ENCODE assay signal across 1 cellular context in the genomic region with DNA sequence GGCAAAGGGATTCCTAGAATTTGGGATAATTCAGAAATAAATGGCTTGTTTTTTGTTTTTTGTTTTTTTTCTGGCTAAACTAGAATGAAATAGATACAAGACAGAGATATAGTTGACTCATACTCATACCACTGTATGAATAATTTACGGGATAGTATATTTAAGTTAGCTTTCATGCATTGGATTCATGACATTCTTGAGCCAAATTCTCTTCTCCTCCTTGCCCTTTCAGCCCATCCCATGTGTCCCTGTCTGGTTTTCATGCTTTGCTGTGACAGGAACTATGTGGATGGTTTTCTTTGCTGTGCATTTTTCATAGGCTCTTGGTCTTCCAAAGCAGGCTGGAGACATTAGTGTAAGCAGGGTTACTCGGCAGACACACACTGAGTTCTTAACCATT.
A peak's percentile ranks its signal among the peaks of the same experiment; 100 is the strongest.
TF ChIP-seq lines count a peak whose summit lies in the region.

No MANE protein-coding gene starts in this region.

TF ChIP-seq in SK-N-SH, 30 proteins besides CTCF, POLR2A, EP300 and RAD21 (continued from another document):
- TF ChIP-seq, protein P1, sequence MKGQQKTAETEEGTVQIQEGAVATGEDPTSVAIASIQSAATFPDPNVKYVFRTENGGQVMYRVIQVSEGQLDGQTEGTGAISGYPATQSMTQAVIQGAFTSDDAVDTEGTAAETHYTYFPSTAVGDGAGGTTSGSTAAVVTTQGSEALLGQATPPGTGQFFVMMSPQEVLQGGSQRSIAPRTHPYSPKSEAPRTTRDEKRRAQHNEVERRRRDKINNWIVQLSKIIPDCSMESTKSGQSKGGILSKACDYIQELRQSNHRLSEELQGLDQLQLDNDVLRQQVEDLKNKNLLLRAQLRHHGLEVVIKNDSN (IDR thresholded peaks at IDR 0.05; ENCODE audit: borderline replicate concordance, low read depth): no peak
- TF ChIP-seq, protein P2, sequence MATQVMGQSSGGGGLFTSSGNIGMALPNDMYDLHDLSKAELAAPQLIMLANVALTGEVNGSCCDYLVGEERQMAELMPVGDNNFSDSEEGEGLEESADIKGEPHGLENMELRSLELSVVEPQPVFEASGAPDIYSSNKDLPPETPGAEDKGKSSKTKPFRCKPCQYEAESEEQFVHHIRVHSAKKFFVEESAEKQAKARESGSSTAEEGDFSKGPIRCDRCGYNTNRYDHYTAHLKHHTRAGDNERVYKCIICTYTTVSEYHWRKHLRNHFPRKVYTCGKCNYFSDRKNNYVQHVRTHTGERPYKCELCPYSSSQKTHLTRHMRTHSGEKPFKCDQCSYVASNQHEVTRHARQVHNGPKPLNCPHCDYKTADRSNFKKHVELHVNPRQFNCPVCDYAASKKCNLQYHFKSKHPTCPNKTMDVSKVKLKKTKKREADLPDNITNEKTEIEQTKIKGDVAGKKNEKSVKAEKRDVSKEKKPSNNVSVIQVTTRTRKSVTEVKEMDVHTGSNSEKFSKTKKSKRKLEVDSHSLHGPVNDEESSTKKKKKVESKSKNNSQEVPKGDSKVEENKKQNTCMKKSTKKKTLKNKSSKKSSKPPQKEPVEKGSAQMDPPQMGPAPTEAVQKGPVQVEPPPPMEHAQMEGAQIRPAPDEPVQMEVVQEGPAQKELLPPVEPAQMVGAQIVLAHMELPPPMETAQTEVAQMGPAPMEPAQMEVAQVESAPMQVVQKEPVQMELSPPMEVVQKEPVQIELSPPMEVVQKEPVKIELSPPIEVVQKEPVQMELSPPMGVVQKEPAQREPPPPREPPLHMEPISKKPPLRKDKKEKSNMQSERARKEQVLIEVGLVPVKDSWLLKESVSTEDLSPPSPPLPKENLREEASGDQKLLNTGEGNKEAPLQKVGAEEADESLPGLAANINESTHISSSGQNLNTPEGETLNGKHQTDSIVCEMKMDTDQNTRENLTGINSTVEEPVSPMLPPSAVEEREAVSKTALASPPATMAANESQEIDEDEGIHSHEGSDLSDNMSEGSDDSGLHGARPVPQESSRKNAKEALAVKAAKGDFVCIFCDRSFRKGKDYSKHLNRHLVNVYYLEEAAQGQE (IDR thresholded peaks at IDR 0.05; ENCODE audit: low read depth, low read length): no peak
- TF ChIP-seq YY1 (IDR thresholded peaks at IDR 0.05; ENCODE audit: low read depth): no peak
- peak; percentile 20; the same call in 1 of the 2 replicates for TF ChIP-seq NFIC (IDR thresholded peaks at IDR 0.05; ENCODE audit: borderline replicate concordance)
- no peak for TF ChIP-seq MXI1 (IDR thresholded peaks at IDR 0.05; ENCODE audit: low read depth, low read length)
- no peak for TF ChIP-seq ELF1 (IDR thresholded peaks at IDR 0.05)
- 0 out of 2 replicates have a peak, but pooled peaks have one; percentile 29 for TF ChIP-seq RXRA (IDR thresholded peaks at IDR 0.05; ENCODE audit: borderline replicate concordance, low read depth)
- no peak for TF ChIP-seq GABPA (IDR thresholded peaks at IDR 0.05; ENCODE audit: low read depth)
- peak; percentile 61 for TF ChIP-seq JUND (IDR thresholded peaks at IDR 0.05)
- TF ChIP-seq, protein P3, sequence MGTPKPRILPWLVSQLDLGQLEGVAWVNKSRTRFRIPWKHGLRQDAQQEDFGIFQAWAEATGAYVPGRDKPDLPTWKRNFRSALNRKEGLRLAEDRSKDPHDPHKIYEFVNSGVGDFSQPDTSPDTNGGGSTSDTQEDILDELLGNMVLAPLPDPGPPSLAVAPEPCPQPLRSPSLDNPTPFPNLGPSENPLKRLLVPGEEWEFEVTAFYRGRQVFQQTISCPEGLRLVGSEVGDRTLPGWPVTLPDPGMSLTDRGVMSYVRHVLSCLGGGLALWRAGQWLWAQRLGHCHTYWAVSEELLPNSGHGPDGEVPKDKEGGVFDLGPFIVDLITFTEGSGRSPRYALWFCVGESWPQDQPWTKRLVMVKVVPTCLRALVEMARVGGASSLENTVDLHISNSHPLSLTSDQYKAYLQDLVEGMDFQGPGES (IDR thresholded peaks at IDR 0.05; ENCODE audit: low read depth, low read length): no peak
- TF ChIP-seq RFX5 (IDR thresholded peaks at IDR 0.05; ENCODE audit: low read length): no peak
- peak; percentile 74; the same call in 1 of the 2 replicates for TF ChIP-seq FOSL2 (IDR thresholded peaks at IDR 0.05; ENCODE audit: borderline replicate concordance, low read depth)
- TF ChIP-seq MEF2A (IDR thresholded peaks at IDR 0.05; ENCODE audit: borderline replicate concordance, low read depth): no peak
- TF ChIP-seq FOXM1 (IDR thresholded peaks at IDR 0.05; ENCODE audit: low read depth): no peak
- no peak for TF ChIP-seq TAF1 (IDR thresholded peaks at IDR 0.05; ENCODE audit: borderline replicate concordance, low read depth, low read length)
- no peak for TF ChIP-seq FOXJ3 (CRISPR knock-in tag; IDR thresholded peaks at IDR 0.05)
- TF ChIP-seq, protein P4, sequence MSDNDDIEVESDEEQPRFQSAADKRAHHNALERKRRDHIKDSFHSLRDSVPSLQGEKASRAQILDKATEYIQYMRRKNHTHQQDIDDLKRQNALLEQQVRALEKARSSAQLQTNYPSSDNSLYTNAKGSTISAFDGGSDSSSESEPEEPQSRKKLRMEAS (IDR thresholded peaks at IDR 0.05; ENCODE audit: low read depth): peak; percentile 40; the same call in 1 of the 2 replicates
- TF ChIP-seq, protein P5, sequence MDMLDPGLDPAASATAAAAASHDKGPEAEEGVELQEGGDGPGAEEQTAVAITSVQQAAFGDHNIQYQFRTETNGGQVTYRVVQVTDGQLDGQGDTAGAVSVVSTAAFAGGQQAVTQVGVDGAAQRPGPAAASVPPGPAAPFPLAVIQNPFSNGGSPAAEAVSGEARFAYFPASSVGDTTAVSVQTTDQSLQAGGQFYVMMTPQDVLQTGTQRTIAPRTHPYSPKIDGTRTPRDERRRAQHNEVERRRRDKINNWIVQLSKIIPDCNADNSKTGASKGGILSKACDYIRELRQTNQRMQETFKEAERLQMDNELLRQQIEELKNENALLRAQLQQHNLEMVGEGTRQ (IDR thresholded peaks at IDR 0.05; ENCODE audit: borderline replicate concordance, low read depth, low read length): no peak
- TF ChIP-seq GATA2 (CRISPR knock-in tag; IDR thresholded peaks at IDR 0.05): no peak
- peak; percentile 54 for TF ChIP-seq TCF12 (IDR thresholded peaks at IDR 0.05)
- no peak for TF ChIP-seq POLR2AphosphoS5 (IDR thresholded peaks at IDR 0.05; ENCODE audit: low read depth, low read length)
- TF ChIP-seq TEAD4 (IDR thresholded peaks at IDR 0.05; ENCODE audit: borderline replicate concordance, insufficient read depth): 0 out of 2 replicates have a peak, but pooled peaks have one; percentile 13
- TF ChIP-seq, protein P6, sequence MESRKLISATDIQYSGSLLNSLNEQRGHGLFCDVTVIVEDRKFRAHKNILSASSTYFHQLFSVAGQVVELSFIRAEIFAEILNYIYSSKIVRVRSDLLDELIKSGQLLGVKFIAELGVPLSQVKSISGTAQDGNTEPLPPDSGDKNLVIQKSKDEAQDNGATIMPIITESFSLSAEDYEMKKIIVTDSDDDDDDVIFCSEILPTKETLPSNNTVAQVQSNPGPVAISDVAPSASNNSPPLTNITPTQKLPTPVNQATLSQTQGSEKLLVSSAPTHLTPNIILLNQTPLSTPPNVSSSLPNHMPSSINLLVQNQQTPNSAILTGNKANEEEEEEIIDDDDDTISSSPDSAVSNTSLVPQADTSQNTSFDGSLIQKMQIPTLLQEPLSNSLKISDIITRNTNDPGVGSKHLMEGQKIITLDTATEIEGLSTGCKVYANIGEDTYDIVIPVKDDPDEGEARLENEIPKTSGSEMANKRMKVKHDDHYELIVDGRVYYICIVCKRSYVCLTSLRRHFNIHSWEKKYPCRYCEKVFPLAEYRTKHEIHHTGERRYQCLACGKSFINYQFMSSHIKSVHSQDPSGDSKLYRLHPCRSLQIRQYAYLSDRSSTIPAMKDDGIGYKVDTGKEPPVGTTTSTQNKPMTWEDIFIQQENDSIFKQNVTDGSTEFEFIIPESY (IDR thresholded peaks at IDR 0.05; ENCODE audit: borderline replicate concordance, low read depth): no peak
